ENCODE assay signal across 18 cellular contexts in the genomic region with DNA sequence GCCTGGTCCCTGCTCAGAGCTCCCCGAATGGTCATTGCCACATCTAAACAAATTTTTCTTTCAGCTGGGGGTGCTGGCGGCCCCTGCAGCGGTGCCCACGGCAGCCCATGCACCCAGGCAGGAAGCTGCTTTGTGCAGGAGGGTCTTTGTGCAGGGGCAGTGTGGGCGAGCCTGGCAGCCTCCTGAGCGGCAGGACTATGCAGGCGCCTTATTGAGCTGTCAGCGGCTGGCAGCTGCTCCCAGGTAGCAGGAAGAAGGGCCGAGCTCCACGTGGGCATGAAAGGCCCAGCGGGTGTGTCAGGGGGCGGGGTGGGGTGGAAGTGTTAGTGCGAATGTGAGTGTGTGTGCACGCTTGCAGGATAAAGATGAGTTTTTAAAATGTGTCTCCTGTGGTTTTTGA.
DNase-seq lines count a peak whose midpoint lies in the region; ATAC-seq, FAIRE-seq and TF ChIP-seq lines count a peak whose summit lies in the region.
"Had no signal": no experiment of that assay in that cellular context is flagged by ENCODE, and none has a peak within 500 bp of the region (broad histone marks: within the 10 kb centered on the region; RNA-seq: fewer than 3 reads in every experiment).

No MANE protein-coding gene starts in this region.

- H3K36me3 ChIP-seq in OCI-LY7 (ENCODE audit: insufficient read depth, low read length) (no peaks in the 10 kb centered on the region), HepG2 (replicated peaks in 1 of 2; ENCODE audit: control insufficient read depth in 1 of 2, insufficient read depth in 2 of 2, low read length in 2 of 2) (no peaks in the 10 kb centered on the region), GM23338 (ENCODE audit: insufficient read depth) (no peaks in the 10 kb centered on the region)
- H3K36me3 ChIP-seq: left ventricle myocardium inferior, right atrium auricular region, upper lobe of left lung had no signal

- H3K9me3 Mint-ChIP-seq in activated T-cell treated with anti-CD3 and anti-CD28 coated beads, Interleukin-2, amount 50 U/mL, for 72 hours, result no peaks in the 10 kb centered on the region
- no peaks in the 10 kb centered on the region for H3K9me3 Mint-ChIP-seq in activated T-cell treated with anti-CD3 and anti-CD28 coated beads, Interleukin-2, amount 50 U/mL, for 24 hours
- no peaks in the 10 kb centered on the region for H3K9me3 Mint-ChIP-seq in neural crest cell
- no peaks in the 10 kb centered on the region for H3K9me3 Mint-ChIP-seq in activated T-helper 1 cell treated with anti-CD3 and anti-CD28 coated beads, Interleukin-12 subunit alpha, Interleukin-12 subunit beta, Interleukin-2, Interleukin-4 antibody, amounts not matched to agents 30 ng/mL and 10 ng/mL and 1 ng/mL, durations not matched to agents 14 hours and 24 hours and 36 hours
- H3K9me3 Mint-ChIP-seq in GM23338, result no peaks in the 10 kb centered on the region
- H3K9me3 Mint-ChIP-seq: dendritic cell treated with granulocyte-macrophage colony-stimulating factor and Interleukin-4, amounts not matched to agents 40 ng/mL and 50 ng/mL, for 4 days; nephron progenitor cell; WTC11 had no signal

- TF ChIP-seq CTCF in OCI-LY7 (conservative IDR thresholded peaks at IDR 0.05; ENCODE audit: low read length) (no peak), neural crest cell (conservative IDR thresholded peaks at IDR 0.05) (no peak), HepG2 (CRISPR knock-in tag; IDR thresholded peaks at IDR 0.05) (no peak), GM23338 (conservative IDR thresholded peaks at IDR 0.05; ENCODE audit: low read depth in 2 of 2) (no peak)

- H3K4me1 Mint-ChIP-seq in activated T-cell treated with anti-CD3 and anti-CD28 coated beads, Interleukin-2, amount 50 U/mL, for 72 hours (ENCODE audit: low read depth), result peaks cover 8% of the 10 kb centered on the region
- H3K4me1 Mint-ChIP-seq in activated T-cell treated with anti-CD3 and anti-CD28 coated beads, Interleukin-2, amount 50 U/mL, for 24 hours (ENCODE audit: low read depth), result peaks cover 14% of the 10 kb centered on the region
- H3K4me1 Mint-ChIP-seq in neural crest cell, result peaks cover 14% of the 10 kb centered on the region
- H3K4me1 Mint-ChIP-seq in activated T-helper 1 cell treated with anti-CD3 and anti-CD28 coated beads, Interleukin-12 subunit alpha, Interleukin-12 subunit beta, Interleukin-2, Interleukin-4 antibody, amounts not matched to agents 30 ng/mL and 10 ng/mL and 1 ng/mL, durations not matched to agents 14 hours and 24 hours and 36 hours (ENCODE audit: low read depth), result no peaks in the 10 kb centered on the region
- no peaks in the 10 kb centered on the region for H3K4me1 Mint-ChIP-seq in GM23338
- H3K4me1 Mint-ChIP-seq: WTC11 had no signal

- no peak overlapping the region for H3K27ac Mint-ChIP-seq in activated T-cell treated with anti-CD3 and anti-CD28 coated beads, Interleukin-2, amount 50 U/mL, for 72 hours
- H3K27ac Mint-ChIP-seq in activated T-cell treated with anti-CD3 and anti-CD28 coated beads, Interleukin-2, amount 50 U/mL, for 24 hours, result no peak overlapping the region
- peak overlapping the region; percentile 27 for H3K27ac Mint-ChIP-seq in neural crest cell (ENCODE audit: unreplicated experiment)
- H3K27ac Mint-ChIP-seq in activated T-helper 1 cell treated with anti-CD3 and anti-CD28 coated beads, Interleukin-12 subunit alpha, Interleukin-12 subunit beta, Interleukin-2, Interleukin-4 antibody, amounts not matched to agents 30 ng/mL and 10 ng/mL and 1 ng/mL, durations not matched to agents 14 hours and 24 hours and 36 hours, result no peak overlapping the region
- H3K27ac Mint-ChIP-seq in GM23338, result no peak overlapping the region
- H3K27ac Mint-ChIP-seq: nephron progenitor cell, WTC11 had no signal

- H3K4me1 ChIP-seq in OCI-LY7 (ENCODE audit: insufficient read depth, low read length, poor library complexity, severe bottlenecking), result peaks cover 100% of the 10 kb centered on the region
- peaks cover 13% of the 10 kb centered on the region for H3K4me1 ChIP-seq in HepG2 (ENCODE audit: insufficient read depth, low read length)
- H3K4me1 ChIP-seq in GM23338 (ENCODE audit: insufficient read depth), result no peaks in the 10 kb centered on the region

- peak overlapping the region; percentile 21 for H3K4me3 ChIP-seq in Jurkat, Clone E6-1 (ENCODE audit: low read length)
- H3K4me3 ChIP-seq in OCI-LY7 (ENCODE audit: low read depth, low read length, poor library complexity, severe bottlenecking), result peak overlapping the region; percentile 62
- no peak overlapping the region for H3K4me3 ChIP-seq in HepG2 (replicated peaks in 1 of 3; ENCODE audit: insufficient read depth in 1 of 3, low read depth in 2 of 3, low read length in 3 of 3)
- H3K4me3 ChIP-seq in GM23338, result no peak overlapping the region
- H3K4me3 ChIP-seq: left ventricle myocardium inferior, right atrium auricular region, upper lobe of left lung had no signal

- no peak overlapping the region for H3K9ac ChIP-seq in HepG2 (ENCODE audit: insufficient read depth, low read depth, low read length)

- no peaks in the 10 kb centered on the region for H3K27me3 Mint-ChIP-seq in activated T-cell treated with anti-CD3 and anti-CD28 coated beads, Interleukin-2, amount 50 U/mL, for 72 hours (ENCODE audit: low read depth)
- H3K27me3 Mint-ChIP-seq in activated T-cell treated with anti-CD3 and anti-CD28 coated beads, Interleukin-2, amount 50 U/mL, for 24 hours, result no peaks in the 10 kb centered on the region
- H3K27me3 Mint-ChIP-seq in neural crest cell (ENCODE audit: low read depth), result no peaks in the 10 kb centered on the region
- H3K27me3 Mint-ChIP-seq in activated T-helper 1 cell treated with anti-CD3 and anti-CD28 coated beads, Interleukin-12 subunit alpha, Interleukin-12 subunit beta, Interleukin-2, Interleukin-4 antibody, amounts not matched to agents 30 ng/mL and 10 ng/mL and 1 ng/mL, durations not matched to agents 14 hours and 24 hours and 36 hours (ENCODE audit: insufficient read depth), result peaks cover 16% of the 10 kb centered on the region
- H3K27me3 Mint-ChIP-seq in GM23338 (ENCODE audit: insufficient read depth, low read depth, poor library complexity), result peaks cover 11% of the 10 kb centered on the region

- H3K9me2 ChIP-seq in OCI-LY7 (ENCODE audit: insufficient read depth, low read length) (no peaks in the 10 kb centered on the region), GM23338 (ENCODE audit: insufficient read depth) (no peaks in the 10 kb centered on the region)

- TF ChIP-seq POLR2A in HepG2 (IDR thresholded peaks at IDR 0.05; ENCODE audit: insufficient read depth in 1 of 2, low read depth in 2 of 2, low read length in 2 of 2), result no peak

- peak overlapping the region; percentile 61 for H3K4me2 ChIP-seq in OCI-LY7 (ENCODE audit: low read length)
- H3K4me2 ChIP-seq in HepG2 (ENCODE audit: low read depth, low read length), result no peak overlapping the region
- no peak overlapping the region for H3K4me2 ChIP-seq in GM23338

- CTCF ChIA-PET in OCI-LY7 (lab: Charles Lee; ENCODE audit: unreplicated experiment), result interaction anchor here (0.6 to 4.4 kb wide), 5 partner anchors 11 to 196 kb away, joined by 3 to 43 read pairs (median 4); no protein-coding TSS in a partner anchor
- CTCF ChIA-PET in HepG2 (lab: Yijun Ruan, JAX; ENCODE audit: low intra/inter-chr PET ratio, low total read pairs), result no interaction called here

- FAIRE-seq in HepG2 (lab: Jason Lieb, UNC), result no peak
- FAIRE-seq: GM12891 had no signal

- intact Hi-C loops in OCI-LY7 (cut with micrococcal nuclease; ENCODE audit: unreplicated experiment), result no loop called here
- intact Hi-C loops in HepG2 (cut with micrococcal nuclease; ENCODE audit: unreplicated experiment), result no loop called here
- intact Hi-C loops in activated T-helper 1 cell treated with anti-CD3 and anti-CD28 coated beads, Interleukin-12 subunit alpha, Interleukin-12 subunit beta, Interleukin-2, Interleukin-4 antibody, amounts not matched to agents 30 ng/mL and 10 ng/mL and 1 ng/mL, durations not matched to agents 14 hours and 24 hours and 36 hours (cut with micrococcal nuclease), result no loop called here

- H3F3A ChIP-seq in GM23338 (replicated peaks; ENCODE audit: low read depth), result no peaks in the 10 kb centered on the region

- no peak overlapping the region for H3K4me3 Mint-ChIP-seq in activated T-cell treated with anti-CD3 and anti-CD28 coated beads, Interleukin-2, amount 50 U/mL, for 72 hours
- no peak overlapping the region for H3K4me3 Mint-ChIP-seq in activated T-cell treated with anti-CD3 and anti-CD28 coated beads, Interleukin-2, amount 50 U/mL, for 24 hours
- H3K4me3 Mint-ChIP-seq in neural crest cell (no peak overlapping the region), GM23338 (no peak overlapping the region)
- no peak overlapping the region for H3K4me3 Mint-ChIP-seq in activated T-helper 1 cell treated with anti-CD3 and anti-CD28 coated beads, Interleukin-12 subunit alpha, Interleukin-12 subunit beta, Interleukin-2, Interleukin-4 antibody, amounts not matched to agents 30 ng/mL and 10 ng/mL and 1 ng/mL, durations not matched to agents 14 hours and 24 hours and 36 hours
- H3K4me3 Mint-ChIP-seq: dendritic cell treated with granulocyte-macrophage colony-stimulating factor and Interleukin-4, amounts not matched to agents 40 ng/mL and 50 ng/mL, for 4 days; nephron progenitor cell; WTC11 had no signal

- no peaks in the 10 kb centered on the region for H4K20me1 ChIP-seq in OCI-LY7 (ENCODE audit: insufficient read depth, low read length)
- no peaks in the 10 kb centered on the region for H4K20me1 ChIP-seq in HepG2 (ENCODE audit: insufficient read depth, low read length)
- no peaks in the 10 kb centered on the region for H4K20me1 ChIP-seq in GM23338 (replicated peaks; ENCODE audit: insufficient read depth)

- peak overlapping the region; percentile 98 for H3K27ac ChIP-seq in OCI-LY7 (ENCODE audit: low read depth, low read length, poor library complexity, severe bottlenecking)
- no peak overlapping the region for H3K27ac ChIP-seq in HepG2 (ENCODE audit: extremely low read length, insufficient read depth, low read length)
- H3K27ac ChIP-seq in GM23338 (ENCODE audit: low read depth), result no peak overlapping the region
- H3K27ac ChIP-seq: left ventricle myocardium inferior, right atrium auricular region, upper lobe of left lung had no signal

- H3K9me3 ChIP-seq in OCI-LY7 (ENCODE audit: low read length), result no peaks in the 10 kb centered on the region
- no peaks in the 10 kb centered on the region for H3K9me3 ChIP-seq in HepG2 (ENCODE audit: low read length)
- H3K9me3 ChIP-seq: left ventricle myocardium inferior, right atrium auricular region, upper lobe of left lung had no signal

- BruUV-seq in OCI-LY7 (replicated peaks; lab: Mats Ljungman, UMichigan), result no TSS peak
- BruUV-seq in HepG2 (replicated peaks; lab: Mats Ljungman, UMichigan), result no TSS peak

- WGBS in HepG2 (ENCODE audit: low lambda C conversion rate), result 61% methylated on average over 7 of the region's 14 CpGs

- DNase-seq in activated T-cell treated with anti-CD3 and anti-CD28 coated beads, Interleukin-2, amount 50 U/mL, for 72 hours, result no peak
- no peak for DNase-seq in activated T-cell treated with anti-CD3 and anti-CD28 coated beads, Interleukin-2, amount 50 U/mL, for 24 hours
- DNase-seq in Jurkat, Clone E6-1 (ENCODE audit: low read depth, low spot score), result peak; percentile 64
- DNase-seq in OCI-LY7 (ENCODE audit: low spot score) (peak; percentile 52), neural crest cell (ENCODE audit: low read depth, low spot score) (no peak), HepG2 (ENCODE audit: low spot score) (no peak), GM23338 (ENCODE audit: low spot score) (no peak)
- no peak for DNase-seq in activated T-helper 1 cell treated with anti-CD3 and anti-CD28 coated beads, Interleukin-12 subunit alpha, Interleukin-12 subunit beta, Interleukin-2, Interleukin-4 antibody, amounts not matched to agents 30 ng/mL and 10 ng/mL and 1 ng/mL, durations not matched to agents 14 hours and 24 hours and 36 hours (ENCODE audit: low spot score)
- DNase-seq: activated T-cell treated with anti-CD3 and anti-CD28 coated beads for 4 hours, aorta, left ventricle myocardium inferior, NCI-H1105, nephron progenitor cell had no signal

- no peaks in the 10 kb centered on the region; the same call in 1 of the 2 replicates for H3K79me2 ChIP-seq in OCI-LY7 (ENCODE audit: insufficient read depth, low read depth, low read length)
- no peaks in the 10 kb centered on the region for H3K79me2 ChIP-seq in HepG2 (ENCODE audit: insufficient read depth, low read length)
- H3K79me2 ChIP-seq in GM23338 (replicated peaks; ENCODE audit: insufficient read depth), result no peaks in the 10 kb centered on the region

- POLR2A ChIA-PET in OCI-LY7 (lab: Charles Lee) (interaction anchor here (1.0 to 5.8 kb wide), 10 partner anchors 8 to 203 kb away, joined by 3 to 105 read pairs (median 4); a partner anchor contains a TSS), HepG2 (lab: Yijun Ruan, JAX) (no interaction called here)

- in situ Hi-C loops in HepG2 (cut with HindIII; ENCODE audit: extremely low pct_ligation_motif_present, low pct_unique_long_range_greater_than_20kb), result no loop called here

- peak overlapping the region; percentile 62; the same call in 1 of the 2 replicates for H2AFZ ChIP-seq in OCI-LY7 (ENCODE audit: low read length)
- no peak overlapping the region for H2AFZ ChIP-seq in HepG2 (ENCODE audit: low read length)
- H2AFZ ChIP-seq in GM23338, result no peak overlapping the region

- TF ChIP-seq EP300 in HepG2 (IDR thresholded peaks at IDR 0.05; ENCODE audit: low read depth in 2 of 2, low read length in 2 of 2), result no peak
- TF ChIP-seq EP300 in HepG2 (CRISPR knock-in tag; IDR thresholded peaks at IDR 0.05; ENCODE audit: borderline replicate concordance), result no peak

- ATAC-seq in activated T-cell treated with anti-CD3 and anti-CD28 coated beads, Interleukin-2, amount 50 U/mL, for 72 hours (replicated peaks in 1 of 2), result peak; percentile 28 to 40
- ATAC-seq in HepG2, result no peak
- no peak for ATAC-seq in GM23338
- ATAC-seq: WTC11 had no signal

- no peak for TF ChIP-seq RAD21 in HepG2 (CRISPR knock-in tag; IDR thresholded peaks at IDR 0.05)

- H3K27me3 ChIP-seq in HepG2 (ENCODE audit: control insufficient read depth in 1 of 2, insufficient read depth in 2 of 2, low read length in 2 of 2) (peaks cover 0 to 1% of the 10 kb centered on the region in 2 experiments; a peak in 2 of 5 replicates), GM23338 (ENCODE audit: insufficient read depth) (no peaks in the 10 kb centered on the region)
- H3K27me3 ChIP-seq: right atrium auricular region, upper lobe of left lung had no signal

- H3K36me3 Mint-ChIP-seq in activated T-cell treated with anti-CD3 and anti-CD28 coated beads, Interleukin-2, amount 50 U/mL, for 72 hours (ENCODE audit: insufficient read depth in 2 of 2), result no peaks in the 10 kb centered on the region
- no peaks in the 10 kb centered on the region for H3K36me3 Mint-ChIP-seq in activated T-cell treated with anti-CD3 and anti-CD28 coated beads, Interleukin-2, amount 50 U/mL, for 24 hours (ENCODE audit: low read depth)
- H3K36me3 Mint-ChIP-seq in neural crest cell (ENCODE audit: low read depth), result no peaks in the 10 kb centered on the region
- no peaks in the 10 kb centered on the region for H3K36me3 Mint-ChIP-seq in activated T-helper 1 cell treated with anti-CD3 and anti-CD28 coated beads, Interleukin-12 subunit alpha, Interleukin-12 subunit beta, Interleukin-2, Interleukin-4 antibody, amounts not matched to agents 30 ng/mL and 10 ng/mL and 1 ng/mL, durations not matched to agents 14 hours and 24 hours and 36 hours (ENCODE audit: low read depth)
- H3K36me3 Mint-ChIP-seq in GM23338 (ENCODE audit: low read depth), result no peaks in the 10 kb centered on the region; the same call in 2 of the 3 replicates
- H3K36me3 Mint-ChIP-seq: WTC11 had no signal

Comparison
In these comparisons a context has a peak if more than half of its experiments do, and no peak if none do; other contexts are left out.
1. ATAC-seq: peak in activated T-cell treated with anti-CD3 and anti-CD28 coated beads, Interleukin-2, amount 50 U/mL, for 72 hours (2 of 2); none in HepG2 (single experiment) and GM23338 (single experiment).
2. DNase-seq: peak in Jurkat, Clone E6-1 (single experiment) and OCI-LY7 (single experiment); none in activated T-cell treated with anti-CD3 and anti-CD28 coated beads, Interleukin-2, amount 50 U/mL, for 72 hours (0 of 2), activated T-cell treated with anti-CD3 and anti-CD28 coated beads, Interleukin-2, amount 50 U/mL, for 24 hours (single experiment), neural crest cell (single experiment), HepG2 (single experiment), activated T-helper 1 cell treated with anti-CD3 and anti-CD28 coated beads, Interleukin-12 subunit alpha, Interleukin-12 subunit beta, Interleukin-2, Interleukin-4 antibody, amounts not matched to agents 30 ng/mL and 10 ng/mL and 1 ng/mL, durations not matched to agents 14 hours and 24 hours and 36 hours (single experiment) and GM23338 (single experiment).
3. H3K4me3 ChIP-seq: peak in Jurkat, Clone E6-1 (single experiment) and OCI-LY7 (single experiment); none in HepG2 (0 of 3) and GM23338 (single experiment).